14 cellular contexts compared by ENCODE assay signal in genomic region chr4:104352211-104352610, GRCh38.
DNase-seq lines count a peak whose midpoint lies in the region; ATAC-seq and TF ChIP-seq lines count a peak whose summit lies in the region.
"Had no signal": no experiment of that assay in that cellular context is flagged by ENCODE, and none has a peak within 500 bp of the region (broad histone marks: within the 10 kb centered on the region; RNA-seq: fewer than 3 reads in every experiment).

No MANE protein-coding gene starts in this region.

- no peaks in the 10 kb centered on the region for H3K79me2 ChIP-seq in OCI-LY3 (ENCODE audit: low read length)

- H2BK15ac ChIP-seq in mesenchymal stem cell (ENCODE audit: low read depth, poor library complexity, severe bottlenecking) = no peak overlapping the region

- H4K91ac ChIP-seq in mesenchymal stem cell (ENCODE audit: low read length) = no peak overlapping the region

- H3K4me3 ChIP-seq in H7 (ENCODE audit: insufficient read depth, low read depth, low read length) (no peak overlapping the region), OCI-LY3 (ENCODE audit: low read length) (no peak overlapping the region), heart right ventricle (no peak overlapping the region), mesenchymal stem cell (ENCODE audit: insufficient read depth in 1 of 2, low read depth in 1 of 2, low read length in 2 of 2) (no peak overlapping the region)
- H3K4me3 ChIP-seq: cardiac muscle cell had no signal

- H4K8ac ChIP-seq in mesenchymal stem cell (ENCODE audit: low read length) = no peak overlapping the region

- no peak overlapping the region for H3K18ac ChIP-seq in mesenchymal stem cell (ENCODE audit: low read depth in 1 of 2, low read length in 2 of 2)

- H3K4me2 ChIP-seq in OCI-LY3 (ENCODE audit: low read length) (no peak overlapping the region), mesenchymal stem cell (ENCODE audit: low read length, poor library complexity, severe bottlenecking) (no peak overlapping the region)

- H3K9ac ChIP-seq in OCI-LY3 (ENCODE audit: low read length) = no peak overlapping the region
- H3K9ac ChIP-seq in mesenchymal stem cell (ENCODE audit: low read length) = no peak overlapping the region

- no peaks in the 10 kb centered on the region for H4K20me1 ChIP-seq in OCI-LY3 (ENCODE audit: insufficient read depth, low read length)

- peak; percentile 47 for DNase-seq in DMS53 (lab: John Stamatoyannopoulos, UW)
- DNase-seq in H7 = peak; percentile 26
- peak; percentile 19 for DNase-seq in iPS-NIHi11 (ENCODE audit: low spot score)
- no peak for DNase-seq in heart right ventricle
- DNase-seq in GM19238 (ENCODE audit: insufficient read length, low spot score) = no peak
- no peak for DNase-seq in Right ventricle myocardium inferior (ENCODE audit: missing footprints)
- DNase-seq in mesenchymal stem cell = no peak
- DNase-seq: activated effector memory CD4-positive, alpha-beta T cell treated with anti-CD3 and anti-CD28 coated beads, Interleukin-2, amount 50 U/mL, for 16 hours; NCI-H2029 treated with DMSO at 0.1 percent for 48 hours; stimulated activated naive CD8-positive, alpha-beta T cell treated with anti-CD3 and anti-CD28 coated beads, Interleukin-15, Interleukin-2, amounts not matched to agents 100 U/mL and 50 U/mL, for 24 hours; T-helper 1 cell had no signal

- 74 to 78% methylated on average over 2 of the region's 2 CpGs for WGBS in heart right ventricle, 2 donors
- 68% methylated on average over 2 of the region's 2 CpGs for WGBS in mesenchymal stem cell

- H3K4ac ChIP-seq in mesenchymal stem cell (ENCODE audit: low read depth in 1 of 2, low read length in 2 of 2) = no peak overlapping the region

- H3K27ac ChIP-seq in OCI-LY3 (ENCODE audit: low read length) = no peak overlapping the region
- H3K27ac ChIP-seq in heart right ventricle = no peak overlapping the region
- H3K27ac ChIP-seq in mesenchymal stem cell (ENCODE audit: low read length, poor library complexity, severe bottlenecking) = no peak overlapping the region
- H3K27ac ChIP-seq: cardiac muscle cell had no signal

- TF ChIP-seq CTCF in OCI-LY3 (IDR thresholded peaks at IDR 0.05; ENCODE audit: low read depth, low read length) (peak; percentile 34), heart right ventricle (IDR thresholded peaks at IDR 0.05) (no peak)

- H3K27me3 ChIP-seq in H7 (ENCODE audit: control insufficient read depth, insufficient read depth, low read length) (no peaks in the 10 kb centered on the region), OCI-LY3 (ENCODE audit: low read depth, low read length) (no peaks in the 10 kb centered on the region), heart right ventricle (no peaks in the 10 kb centered on the region), mesenchymal stem cell (ENCODE audit: control insufficient read depth in 1 of 2, insufficient read depth in 1 of 2, low read length in 2 of 2) (no peaks in the 10 kb centered on the region)
- H3K27me3 ChIP-seq: cardiac muscle cell had no signal

- no peak overlapping the region for H2BK120ac ChIP-seq in mesenchymal stem cell (ENCODE audit: low read depth, low read length)

- no peak overlapping the region for H3K23ac ChIP-seq in mesenchymal stem cell (ENCODE audit: low read length in 2 of 2)

- H3K9me3 ChIP-seq in OCI-LY3 (ENCODE audit: insufficient read depth, low read length) (peaks cover 16% of the 10 kb centered on the region), heart right ventricle (peaks cover 0 to 50% (median 20%) of the 10 kb centered on the region in 11 donors), mesenchymal stem cell (ENCODE audit: control insufficient read depth, low read length) (peaks cover 56% of the 10 kb centered on the region)

- H2AK5ac ChIP-seq in mesenchymal stem cell (ENCODE audit: low read length, severe bottlenecking) = no peak overlapping the region

- H3K36me3 ChIP-seq in H7 (replicated peaks; ENCODE audit: control insufficient read depth, insufficient read depth, low read length) (no peaks in the 10 kb centered on the region), OCI-LY3 (replicated peaks; ENCODE audit: low read depth, low read length) (no peaks in the 10 kb centered on the region), heart right ventricle (no peaks in the 10 kb centered on the region), mesenchymal stem cell (ENCODE audit: control insufficient read depth in 1 of 2, insufficient read depth in 2 of 2, low read depth in 1 of 2, low read length in 2 of 2) (no peaks in the 10 kb centered on the region)
- H3K36me3 ChIP-seq: cardiac muscle cell had no signal

- no peaks in the 10 kb centered on the region for H3K79me1 ChIP-seq in mesenchymal stem cell (replicated peaks; ENCODE audit: low read length, poor library complexity, severe bottlenecking)

- ATAC-seq in heart right ventricle = no peak
- no peak for ATAC-seq in Right ventricle myocardium inferior
- ATAC-seq: esophagus mucosa; stimulated activated naive CD8-positive, alpha-beta T cell treated with anti-CD3 and anti-CD28 coated beads, Interleukin-15, Interleukin-2, amounts not matched to agents 100 U/mL and 50 U/mL, for 24 hours had no signal

- no peak overlapping the region for H3K14ac ChIP-seq in mesenchymal stem cell (ENCODE audit: low read length in 2 of 2)

- intact Hi-C loops in heart right ventricle (cut with DNase I) (no loop called here), Right ventricle myocardium inferior (cut with DNase I) (no loop called here)

- H3K4me1 ChIP-seq in OCI-LY3 (ENCODE audit: low read length) (no peaks in the 10 kb centered on the region), heart right ventricle (no peaks in the 10 kb centered on the region), mesenchymal stem cell (ENCODE audit: control insufficient read depth, insufficient read depth, low read depth, low read length) (no peaks in the 10 kb centered on the region)

- H2AFZ ChIP-seq in OCI-LY3 (ENCODE audit: low read depth, low read length) (no peak overlapping the region), mesenchymal stem cell (ENCODE audit: low read depth, low read length) (no peak overlapping the region)

- no peak overlapping the region for H2BK5ac ChIP-seq in mesenchymal stem cell (ENCODE audit: low read depth, low read length, poor library complexity, severe bottlenecking)

- H2BK12ac ChIP-seq in mesenchymal stem cell (ENCODE audit: low read length in 2 of 2) = no peak overlapping the region

Comparison
In these comparisons a context has a peak if more than half of its experiments do, and no peak if none do; other contexts are left out.
1. DNase-seq: peak in DMS53 (single experiment), H7 (single experiment) and iPS-NIHi11 (single experiment); none in heart right ventricle (0 of 2), GM19238 (single experiment), Right ventricle myocardium inferior (single experiment) and mesenchymal stem cell (single experiment).